40 cellular contexts compared by ENCODE assay signal in the genomic region with DNA sequence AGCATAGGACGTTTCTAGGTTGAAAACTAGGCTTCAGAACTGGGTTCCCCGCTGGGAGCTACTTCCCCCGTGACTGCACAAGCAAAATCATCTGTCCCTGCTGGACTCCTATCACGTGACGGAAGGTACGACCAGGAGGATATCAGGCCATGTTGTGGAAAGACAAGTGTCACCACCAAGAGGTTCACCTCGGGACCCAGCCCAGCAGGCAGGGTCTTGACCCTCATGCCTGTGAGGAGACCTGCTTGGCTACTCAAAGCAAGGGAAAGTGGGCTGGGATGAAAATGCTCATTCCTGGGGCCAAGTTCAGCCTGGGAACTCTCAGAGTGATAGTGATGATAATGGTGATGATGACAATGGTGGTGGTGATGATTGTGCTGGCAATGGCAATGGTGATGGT. TPM values are rescaled to one million over a fixed set of nuclear protein-coding genes. Genes with fewer than 3 reads are reported as not detected.
"Had no signal": no experiment of that assay in that cellular context is flagged by ENCODE, and none has a peak within 500 bp of the region (broad histone marks: within the 10 kb centered on the region; RNA-seq: fewer than 3 reads in every experiment).

No MANE protein-coding gene starts in this region.

- FAIRE-seq: bronchial epithelial cell, TTC549 had no signal

- H3K4me3 Mint-ChIP-seq: activated CD4-positive, alpha-beta memory T cell treated with anti-CD3 and anti-CD28 coated beads, Interleukin-2, amount 10 ng/mL, durations not matched to agents 7 days and 5 days; activated CD4-positive, alpha-beta T cell treated with anti-CD3 and anti-CD28 coated beads for 36 hours; activated CD4-positive, alpha-beta T cell treated with anti-CD3 and anti-CD28 coated beads, Interleukin-2, amount 10 ng/mL, durations not matched to agents 7 days and 5 days; activated CD8-positive, alpha-beta memory T cell treated with anti-CD3 and anti-CD28 coated beads, Interleukin-2, amount 10 ng/mL, durations not matched to agents 7 days and 5 days; activated CD8-positive, alpha-beta T cell treated with anti-CD3 and anti-CD28 coated beads, Interleukin-2, amount 10 ng/mL, durations not matched to agents 7 days and 5 days; activated naive CD4-positive, alpha-beta T cell treated with anti-CD3 and anti-CD28 coated beads, Interleukin-2, amount 10 ng/mL, durations not matched to agents 7 days and 5 days; activated naive CD4-positive, alpha-beta T cell treated with anti-CD3 and anti-CD28 coated beads, Interleukin-2, amount 50 U/mL, for 24 hours; activated naive CD8-positive, alpha-beta T cell; activated naive CD8-positive, alpha-beta T cell treated with anti-CD3 and anti-CD28 coated beads, Interleukin-2, amount 10 ng/mL, durations not matched to agents 7 days and 5 days; activated naive CD8-positive, alpha-beta T cell treated with anti-CD3 and anti-CD28 coated beads, Interleukin-2, amount 50 U/mL, for 24 hours; activated T-cell treated with anti-CD3 and anti-CD28 coated beads, Interleukin-2, amount 50 U/mL, for 24 hours; brain; central memory CD8-positive, alpha-beta T cell; T-helper 1 cell treated with Interleukin-12 subunit alpha and Interleukin-12 subunit beta and Interleukin-4 antibody, amounts not matched to agents 30 μg/mL and 1 μg/mL, for 36 hours; T-helper 2 cell treated with Interferon-gamma antibody and Interleukin-4, amounts not matched to agents 5 μg/mL and 100 μg/mL, for 36 hours; WTC11 had no signal

- H3K27ac ChIP-seq: ascending aorta, cardiac muscle cell, WERI-Rb-1 had no signal

- ATAC-seq: activated CD4-positive, alpha-beta T cell treated with anti-CD3 and anti-CD28 coated beads for 36 hours; activated CD4-positive, CD25-positive, alpha-beta regulatory T cell treated with anti-CD3 and anti-CD28 coated beads, Interleukin-2, amount 50 U/mL, for 24 hours; activated CD8-positive, alpha-beta memory T cell treated with anti-CD3 and anti-CD28 coated beads, Interleukin-2, amount 10 ng/mL, durations not matched to agents 7 days and 5 days; activated CD8-positive, alpha-beta T cell treated with anti-CD3 and anti-CD28 coated beads, Interleukin-2, amount 10 ng/mL, durations not matched to agents 7 days and 5 days; activated naive CD8-positive, alpha-beta T cell treated with anti-CD3 and anti-CD28 coated beads, Interleukin-2, amount 50 U/mL, for 24 hours; WTC11 had no signal

- H3K27me3 Mint-ChIP-seq: activated CD4-positive, alpha-beta memory T cell treated with anti-CD3 and anti-CD28 coated beads, Interleukin-2, amount 10 ng/mL, durations not matched to agents 7 days and 5 days; activated CD4-positive, alpha-beta T cell treated with anti-CD3 and anti-CD28 coated beads for 36 hours; activated CD4-positive, alpha-beta T cell treated with anti-CD3 and anti-CD28 coated beads, Interleukin-2, amount 10 ng/mL, durations not matched to agents 7 days and 5 days; activated CD8-positive, alpha-beta memory T cell treated with anti-CD3 and anti-CD28 coated beads, Interleukin-2, amount 10 ng/mL, durations not matched to agents 7 days and 5 days; activated naive CD4-positive, alpha-beta T cell treated with anti-CD3 and anti-CD28 coated beads, Interleukin-2, amount 50 U/mL, for 24 hours; activated naive CD8-positive, alpha-beta T cell; activated naive CD8-positive, alpha-beta T cell treated with anti-CD3 and anti-CD28 coated beads, Interleukin-2, amount 10 ng/mL, durations not matched to agents 7 days and 5 days; activated naive CD8-positive, alpha-beta T cell treated with anti-CD3 and anti-CD28 coated beads, Interleukin-2, amount 50 U/mL, for 24 hours; activated T-cell treated with anti-CD3 and anti-CD28 coated beads, Interleukin-2, amount 50 U/mL, for 24 hours; brain; central memory CD8-positive, alpha-beta T cell had no signal

- H3K36me3 ChIP-seq: ascending aorta, cardiac muscle cell, WERI-Rb-1 had no signal

- H3K4me1 ChIP-seq: ascending aorta had no signal

- H3K4me3 ChIP-seq: ascending aorta, cardiac muscle cell had no signal

- H3K27me3 ChIP-seq: ascending aorta, cardiac muscle cell had no signal

- DNase-seq: activated CD4-positive, alpha-beta memory T cell treated with anti-CD3 and anti-CD28 coated beads, Interleukin-2, amount 10 ng/mL, durations not matched to agents 7 days and 5 days; activated CD4-positive, alpha-beta T cell treated with anti-CD3 and anti-CD28 coated beads for 1 hour; activated CD4-positive, alpha-beta T cell treated with anti-CD3 and anti-CD28 coated beads for 36 hours; activated CD4-positive, alpha-beta T cell treated with anti-CD3 and anti-CD28 coated beads for 48 hours; activated CD4-positive, alpha-beta T cell treated with anti-CD3 and anti-CD28 coated beads, Interleukin-2, amount 10 ng/mL, durations not matched to agents 7 days and 5 days; activated CD4-positive, alpha-beta T cell treated with anti-CD3 and anti-CD28 coated beads, Interleukin-2, amount 50 U/mL, for 48 hours; activated CD4-positive, CD25-positive, alpha-beta regulatory T cell; activated CD8-positive, alpha-beta memory T cell treated with anti-CD3 and anti-CD28 coated beads for 24 hours; activated CD8-positive, alpha-beta memory T cell treated with anti-CD3 and anti-CD28 coated beads, Interleukin-2, amount 10 ng/mL, durations not matched to agents 7 days and 5 days; activated CD8-positive, alpha-beta memory T cell treated with anti-CD3 and anti-CD28 coated beads, Interleukin-2, amount 50 U/mL, for 48 hours; activated CD8-positive, alpha-beta T cell treated with anti-CD3 and anti-CD28 coated beads, Interleukin-2, amount 10 ng/mL, durations not matched to agents 7 days and 5 days; activated effector memory CD4-positive, alpha-beta T cell treated with Interleukin-2 at 50 U/mL for 16 hours; activated gamma-delta T cell; activated naive CD4-positive, alpha-beta T cell treated with anti-CD3 and anti-CD28 coated beads, Interleukin-2, amount 10 ng/mL, durations not matched to agents 7 days and 5 days; activated naive CD4-positive, alpha-beta T cell treated with Interleukin-2 at 50 U/mL for 16 hours; activated naive CD8-positive, alpha-beta T cell treated with anti-CD3 and anti-CD28 coated beads, Interleukin-2, amount 10 ng/mL, durations not matched to agents 7 days and 5 days; activated naive CD8-positive, alpha-beta T cell treated with anti-CD3 and anti-CD28 coated beads, Interleukin-2, amount 50 U/mL, for 24 hours; activated T-cell treated with anti-CD3 and anti-CD28 coated beads, Interleukin-2, amount 50 U/mL, for 24 hours; activated T-cell treated with anti-CD3 and anti-CD28 coated beads, Interleukin-2, amount 50 U/mL, for 48 hours; amygdala; anterior cingulate cortex; caudate nucleus; cerebellar nuclear complex; T-helper 1 cell; T-helper 2 cell; T-helper 9 cell; WERI-Rb-1 had no signal

- H3K9me3 Mint-ChIP-seq: activated CD4-positive, alpha-beta memory T cell treated with anti-CD3 and anti-CD28 coated beads, Interleukin-2, amount 10 ng/mL, durations not matched to agents 7 days and 5 days; activated CD4-positive, alpha-beta T cell treated with anti-CD3 and anti-CD28 coated beads, Interleukin-2, amount 10 ng/mL, durations not matched to agents 7 days and 5 days; activated naive CD4-positive, alpha-beta T cell treated with anti-CD3 and anti-CD28 coated beads, Interleukin-2, amount 10 ng/mL, durations not matched to agents 7 days and 5 days; activated naive CD4-positive, alpha-beta T cell treated with anti-CD3 and anti-CD28 coated beads, Interleukin-2, amount 50 U/mL, for 24 hours; activated naive CD8-positive, alpha-beta T cell treated with anti-CD3 and anti-CD28 coated beads, Interleukin-2, amount 10 ng/mL, durations not matched to agents 7 days and 5 days; activated naive CD8-positive, alpha-beta T cell treated with anti-CD3 and anti-CD28 coated beads, Interleukin-2, amount 50 U/mL, for 24 hours; activated T-cell treated with anti-CD3 and anti-CD28 coated beads, Interleukin-2, amount 50 U/mL, for 24 hours; activated T-helper 2 cell treated with anti-CD3 and anti-CD28 coated beads, Interferon-gamma antibody, Interleukin-2, Interleukin-4, amounts not matched to agents 10 μg/mL and 5 μg/mL and 100 μg/mL, durations not matched to agents 14 hours and 24 hours and 36 hours; brain; central memory CD8-positive, alpha-beta T cell; T-helper 1 cell treated with Interleukin-12 subunit alpha and Interleukin-12 subunit beta and Interleukin-4 antibody, amounts not matched to agents 30 μg/mL and 1 μg/mL, for 36 hours; T-helper 2 cell treated with Interferon-gamma antibody and Interleukin-4, amounts not matched to agents 5 μg/mL and 100 μg/mL, for 36 hours; WTC11 had no signal

- H3K9me3 ChIP-seq: ascending aorta had no signal

- H3K27ac Mint-ChIP-seq: activated CD4-positive, alpha-beta memory T cell treated with anti-CD3 and anti-CD28 coated beads, Interleukin-2, amount 10 ng/mL, durations not matched to agents 7 days and 5 days; activated CD4-positive, alpha-beta T cell treated with anti-CD3 and anti-CD28 coated beads for 36 hours; activated CD4-positive, alpha-beta T cell treated with anti-CD3 and anti-CD28 coated beads, Interleukin-2, amount 10 ng/mL, durations not matched to agents 7 days and 5 days; activated CD8-positive, alpha-beta memory T cell treated with anti-CD3 and anti-CD28 coated beads, Interleukin-2, amount 10 ng/mL, durations not matched to agents 7 days and 5 days; activated CD8-positive, alpha-beta T cell treated with anti-CD3 and anti-CD28 coated beads, Interleukin-2, amount 10 ng/mL, durations not matched to agents 7 days and 5 days; activated naive CD4-positive, alpha-beta T cell treated with anti-CD3 and anti-CD28 coated beads, Interleukin-2, amount 10 ng/mL, durations not matched to agents 7 days and 5 days; activated naive CD4-positive, alpha-beta T cell treated with anti-CD3 and anti-CD28 coated beads, Interleukin-2, amount 50 U/mL, for 24 hours; activated naive CD8-positive, alpha-beta T cell; activated naive CD8-positive, alpha-beta T cell treated with anti-CD3 and anti-CD28 coated beads, Interleukin-2, amount 10 ng/mL, durations not matched to agents 7 days and 5 days; activated naive CD8-positive, alpha-beta T cell treated with anti-CD3 and anti-CD28 coated beads, Interleukin-2, amount 50 U/mL, for 24 hours; activated T-cell treated with anti-CD3 and anti-CD28 coated beads, Interleukin-2, amount 50 U/mL, for 24 hours; activated T-helper 2 cell treated with anti-CD3 and anti-CD28 coated beads, Interferon-gamma antibody, Interleukin-2, Interleukin-4, amounts not matched to agents 10 μg/mL and 5 μg/mL and 100 μg/mL, durations not matched to agents 14 hours and 24 hours and 36 hours; brain; T-helper 1 cell treated with Interleukin-12 subunit alpha and Interleukin-12 subunit beta and Interleukin-4 antibody, amounts not matched to agents 30 μg/mL and 1 μg/mL, for 36 hours; T-helper 2 cell treated with Interferon-gamma antibody and Interleukin-4, amounts not matched to agents 5 μg/mL and 100 μg/mL, for 36 hours; WTC11 had no signal

- H3K4me1 Mint-ChIP-seq: central memory CD8-positive, alpha-beta T cell had no signal

- H3K36me3 Mint-ChIP-seq: activated CD8-positive, alpha-beta memory T cell treated with anti-CD3 and anti-CD28 coated beads, Interleukin-2, amount 10 ng/mL, durations not matched to agents 7 days and 5 days; activated naive CD4-positive, alpha-beta T cell treated with anti-CD3 and anti-CD28 coated beads, Interleukin-2, amount 10 ng/mL, durations not matched to agents 7 days and 5 days; activated naive CD4-positive, alpha-beta T cell treated with anti-CD3 and anti-CD28 coated beads, Interleukin-2, amount 50 U/mL, for 24 hours; activated naive CD8-positive, alpha-beta T cell; activated naive CD8-positive, alpha-beta T cell treated with anti-CD3 and anti-CD28 coated beads, Interleukin-2, amount 10 ng/mL, durations not matched to agents 7 days and 5 days; brain; WTC11 had no signal

RNA-seq across cellular contexts. Expression of a gene that starts 32.3 kb away (rescaled TPM):
- total RNA-seq: ascending aorta had no signal
